In the genomic region with DNA sequence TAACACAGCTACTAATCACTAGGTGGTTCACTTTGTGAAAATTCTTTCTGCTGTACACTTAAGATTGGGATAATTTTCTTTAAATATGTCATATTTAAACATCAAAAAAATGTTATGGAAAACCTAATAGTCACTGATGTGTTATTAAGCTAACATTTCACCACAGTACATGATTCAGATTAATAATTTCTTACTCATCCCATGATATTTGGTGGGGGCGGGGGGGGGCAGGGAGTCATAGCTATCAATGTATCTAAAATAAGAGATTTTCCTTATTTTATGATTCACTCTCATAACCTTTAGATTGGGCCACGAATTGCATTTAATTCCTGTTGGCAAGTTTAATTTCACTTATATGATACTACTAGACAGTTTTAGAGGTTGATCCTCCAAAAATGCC, we compare ENCODE assay signal across 32 cellular contexts.
"Had no signal": no experiment of that assay in that cellular context is flagged by ENCODE, and none has a peak within 500 bp of the region (broad histone marks: within the 10 kb centered on the region; RNA-seq: fewer than 3 reads in every experiment).

No MANE protein-coding gene starts in this region.

- H3K9me3 Mint-ChIP-seq: activated B cell treated with CpG ODN at 0.5 μM for 24 hours; activated CD4-positive, alpha-beta memory T cell treated with anti-CD3 and anti-CD28 coated beads for 36 hours; activated naive CD4-positive, alpha-beta T cell treated with anti-CD3 and anti-CD28 coated beads, Interleukin-2, amount 10 ng/mL, durations not matched to agents 7 days and 5 days had no signal

- H3K4me3 ChIP-seq: cardiac muscle cell, MG63, PC-9 had no signal

- H3K4me3 Mint-ChIP-seq: activated B cell treated with CpG ODN at 0.5 μM for 24 hours; activated CD4-positive, alpha-beta memory T cell treated with anti-CD3 and anti-CD28 coated beads for 36 hours; activated naive CD4-positive, alpha-beta T cell treated with anti-CD3 and anti-CD28 coated beads, Interleukin-2, amount 10 ng/mL, durations not matched to agents 7 days and 5 days; activated naive CD8-positive, alpha-beta T cell; activated naive CD8-positive, alpha-beta T cell treated with anti-CD3 and anti-CD28 coated beads, Interleukin-2, amount 50 U/mL, for 24 hours; central memory CD8-positive, alpha-beta T cell had no signal

- H3K27me3 Mint-ChIP-seq: activated B cell treated with CpG ODN at 0.5 μM for 24 hours; activated CD4-positive, alpha-beta memory T cell treated with anti-CD3 and anti-CD28 coated beads for 36 hours; activated naive CD4-positive, alpha-beta T cell treated with anti-CD3 and anti-CD28 coated beads, Interleukin-2, amount 10 ng/mL, durations not matched to agents 7 days and 5 days; activated naive CD8-positive, alpha-beta T cell; activated naive CD8-positive, alpha-beta T cell treated with anti-CD3 and anti-CD28 coated beads, Interleukin-2, amount 50 U/mL, for 24 hours; central memory CD8-positive, alpha-beta T cell had no signal

- ATAC-seq: activated naive CD8-positive, alpha-beta T cell treated with anti-CD3 and anti-CD28 coated beads, Interleukin-2, amount 50 U/mL, for 24 hours had no signal

- H3K27ac ChIP-seq: brain microvascular endothelial cell, cardiac muscle cell, PC-9, RWPE1, VCaP had no signal

- H3K4me2 ChIP-seq: PC-9 had no signal

- H3K27ac Mint-ChIP-seq: activated B cell treated with CpG ODN at 0.5 μM for 24 hours; activated CD4-positive, alpha-beta memory T cell treated with anti-CD3 and anti-CD28 coated beads for 36 hours; activated naive CD4-positive, alpha-beta T cell treated with anti-CD3 and anti-CD28 coated beads, Interleukin-2, amount 10 ng/mL, durations not matched to agents 7 days and 5 days; activated naive CD8-positive, alpha-beta T cell; activated naive CD8-positive, alpha-beta T cell treated with anti-CD3 and anti-CD28 coated beads, Interleukin-2, amount 50 U/mL, for 24 hours had no signal

- DNase-seq: activated B cell treated with CpG ODN at 0.5 μM for 24 hours; activated CD4-positive, alpha-beta memory T cell treated with anti-CD3 and anti-CD28 coated beads for 36 hours; activated CD4-positive, alpha-beta T cell treated with anti-CD3 and anti-CD28 coated beads for 4 hours; activated CD4-positive, alpha-beta T cell treated with anti-CD3 and anti-CD28 coated beads, Interleukin-2, amount 50 U/mL, for 1 hour; activated CD4-positive, CD25-positive, alpha-beta regulatory T cell treated with anti-CD3 and anti-CD28 coated beads, Interleukin-2, amount 50 U/mL, for 72 hours; activated CD8-positive, alpha-beta memory T cell treated with anti-CD3 and anti-CD28 coated beads, Interleukin-2, amount 50 U/mL, for 48 hours; activated effector memory CD4-positive, alpha-beta T cell treated with Interleukin-2 at 50 U/mL for 16 hours; activated naive CD4-positive, alpha-beta T cell treated with anti-CD3 and anti-CD28 coated beads, Interleukin-2, amount 10 ng/mL, durations not matched to agents 7 days and 5 days; activated naive CD8-positive, alpha-beta T cell treated with anti-CD3 and anti-CD28 coated beads, Interleukin-2, amount 50 U/mL, for 24 hours; activated T-cell treated with anti-CD3 and anti-CD28 coated beads, Interleukin-2, amount 50 U/mL, for 48 hours; anterior cingulate cortex; brain microvascular endothelial cell; Karpas-422; KBM-7; MG63; NCI-H1048; NCI-H1436 treated with DMSO at 0.1 percent for 48 hours; NCI-H1694 treated with DMSO at 0.1 percent for 48 hours; NCI-H2029; NCI-H345; NCI-H524 treated with DMSO at 0.1 percent for 48 hours; NK-92 treated with Interleukin-12 subunit alpha and Interleukin-12 subunit beta, amount 100 ng/mL, for 24 hours; PC-9; Right ventricle myocardium superior; T-helper 1 cell; T-helper 2 cell; T-helper 9 cell had no signal

- H3K36me3 ChIP-seq: brain microvascular endothelial cell, cardiac muscle cell, MG63 had no signal

- H2AFZ ChIP-seq: PC-9 had no signal

- H3K4me1 Mint-ChIP-seq: activated B cell treated with CpG ODN at 0.5 μM for 24 hours; activated naive CD4-positive, alpha-beta T cell treated with anti-CD3 and anti-CD28 coated beads, Interleukin-2, amount 10 ng/mL, durations not matched to agents 7 days and 5 days; activated naive CD8-positive, alpha-beta T cell treated with anti-CD3 and anti-CD28 coated beads, Interleukin-2, amount 50 U/mL, for 24 hours; central memory CD8-positive, alpha-beta T cell had no signal

- H3K27me3 ChIP-seq: brain microvascular endothelial cell, cardiac muscle cell, MG63 had no signal

- H3K36me3 Mint-ChIP-seq: activated CD4-positive, alpha-beta memory T cell treated with anti-CD3 and anti-CD28 coated beads for 36 hours; activated naive CD4-positive, alpha-beta T cell treated with anti-CD3 and anti-CD28 coated beads, Interleukin-2, amount 10 ng/mL, durations not matched to agents 7 days and 5 days; activated naive CD8-positive, alpha-beta T cell had no signal
